Comparison of ENCODE assay signal across 27 cellular contexts in genomic region chr3:146177072-146177936, GRCh38. TPM values are rescaled to one million over a fixed set of nuclear protein-coding genes. Genes with fewer than 3 reads are reported as not detected.
DNase-seq lines count a peak whose midpoint lies in the region; ATAC-seq, FAIRE-seq and TF ChIP-seq lines count a peak whose summit lies in the region.
"Had no signal": no experiment of that assay in that cellular context is flagged by ENCODE, and none has a peak within 500 bp of the region (broad histone marks: within the 10 kb centered on the region; RNA-seq: fewer than 3 reads in every experiment).

No MANE protein-coding gene starts in this region.

- ATAC-seq in left cardiac atrium (peak; percentile 30 to 87), sciatic nerve (peak; percentile 90)
- ATAC-seq: activated CD8-positive, alpha-beta T cell treated with anti-CD3 and anti-CD28 coated beads, Interleukin-2, amount 10 ng/mL, durations not matched to agents 7 days and 5 days; gastrocnemius medialis; stimulated activated memory B cell treated with anti-CD40 and anti-IgM and Interleukin-4, amounts not matched to agents 10 μg/mL and 1 μg/mL and 100 μg/mL, for 72 hours had no signal

- 68 to 70% methylated on average over 5 of the region's 5 CpGs for WGBS in GM23248 (ENCODE audit: low coverage in 1 of 2, low lambda C conversion rate in 2 of 2, missing lambda C conversion rate in 2 of 2), 2 experiments

- DNase-seq in GM23248 (peak; percentile 19), bronchial epithelial cell (ENCODE audit: low read depth) (peak; percentile 64), left cardiac atrium (no peak), sciatic nerve (ENCODE audit: low spot score) (peak; percentile 67), NCI-H446 treated with DMSO at 0.1 percent for 48 hours (lab: John Stamatoyannopoulos, UW) (no peak), T-helper 1 cell (no peak), NCI-H226 (no peak), tibial artery (no peak)
- DNase-seq: activated CD4-positive, alpha-beta T cell treated with anti-CD3 and anti-CD28 coated beads for 1 hour; activated CD8-positive, alpha-beta T cell treated with anti-CD3 and anti-CD28 coated beads, Interleukin-2, amount 10 ng/mL, durations not matched to agents 7 days and 5 days; activated effector memory CD4-positive, alpha-beta T cell treated with anti-CD3 and anti-CD28 coated beads, Interleukin-2, amount 50 U/mL, for 16 hours; activated naive CD8-positive, alpha-beta T cell treated with anti-CD3 and anti-CD28 coated beads, Interleukin-2, amount 10 ng/mL, durations not matched to agents 7 days and 5 days; activated T-cell treated with anti-CD3 and anti-CD28 coated beads for 4 hours; CD4-positive, CD25-positive, alpha-beta regulatory T cell; DMS 273 treated with DMSO at 0.1 percent for 48 hours; erythroblast; gastrocnemius medialis; KBM-7; NCI-H1417 treated with DMSO at 0.1 percent for 48 hours; NCI-H2081 treated with DMSO at 0.1 percent for 48 hours; OCI-M1; SIG-M5; stimulated activated CD4-positive, alpha-beta T cell treated with anti-CD3 and anti-CD28 coated beads, Interleukin-2, amount 100 ng/mL, for 48 hours had no signal

- no peaks in the 10 kb centered on the region for H3K36me3 ChIP-seq in GM23248 (ENCODE audit: low read depth)
- no peaks in the 10 kb centered on the region for H3K36me3 ChIP-seq in bronchial epithelial cell (ENCODE audit: control insufficient read depth, insufficient read depth, low read length)
- H3K36me3 ChIP-seq in tibial artery: peaks cover 5 to 7% (median 6%) of the 10 kb centered on the region in 3 donors
- H3K36me3 ChIP-seq: gastrocnemius medialis, thoracic aorta had no signal

- no peak for TF ChIP-seq CTCF in bronchial epithelial cell (IDR thresholded peaks at IDR 0.05; ENCODE audit: insufficient read depth, low read length, severe bottlenecking)
- TF ChIP-seq CTCF in tibial artery (IDR thresholded peaks at IDR 0.05): no peak

- H3K9me3 ChIP-seq in GM23248 (ENCODE audit: low read depth) (no peaks in the 10 kb centered on the region), tibial artery (no peaks in the 10 kb centered on the region)
- H3K9me3 ChIP-seq: gastrocnemius medialis, thoracic aorta had no signal

- no peaks in the 10 kb centered on the region for H3K79me2 ChIP-seq in GM23248 (ENCODE audit: insufficient read depth)

- no peaks in the 10 kb centered on the region for H4K20me1 ChIP-seq in GM23248 (ENCODE audit: insufficient read depth)

- intact Hi-C loops in left cardiac atrium (cut with DNase I): no loop called here
- intact Hi-C loops in sciatic nerve (cut with DNase I): no loop called here
- intact Hi-C loops in tibial artery (cut with DNase I; ENCODE audit: low total_unique reads): no loop called here

- H3K4me1 ChIP-seq in GM23248 (ENCODE audit: insufficient read depth): peaks cover 6% of the 10 kb centered on the region
- peaks cover 0 to 7% (median 2%) of the 10 kb centered on the region in 4 donors for H3K4me1 ChIP-seq in tibial artery
- H3K4me1 ChIP-seq: gastrocnemius medialis had no signal

- H3K9ac ChIP-seq in GM23248: no peak overlapping the region

- no peaks in the 10 kb centered on the region for H3K9me2 ChIP-seq in GM23248 (ENCODE audit: insufficient read depth)

- H3K4me2 ChIP-seq in GM23248 (ENCODE audit: unreplicated experiment): no peak overlapping the region

- no peak overlapping the region for H2AFZ ChIP-seq in GM23248

- in situ Hi-C loops in GM23248 (cut with MboI): loop anchor here (10.0 kb wide), 1 partner anchor 113 kb away; no protein-coding TSS in a partner anchor

- H3K27me3 ChIP-seq in GM23248 (replicated peaks; ENCODE audit: insufficient read depth) (no peaks in the 10 kb centered on the region), bronchial epithelial cell (ENCODE audit: control insufficient read depth, insufficient read depth, low read length) (no peaks in the 10 kb centered on the region), tibial artery (no peaks in the 10 kb centered on the region)
- H3K27me3 ChIP-seq: gastrocnemius medialis had no signal

- no peak overlapping the region for H3K4me3 ChIP-seq in GM23248
- H3K4me3 ChIP-seq in bronchial epithelial cell (ENCODE audit: low read depth, low read length): no peak overlapping the region
- no peak overlapping the region for H3K4me3 ChIP-seq in tibial artery
- H3K4me3 ChIP-seq: gastrocnemius medialis, thoracic aorta had no signal

- FAIRE-seq in bronchial epithelial cell (lab: Jason Lieb, UNC): peak; percentile 36
- FAIRE-seq: GM19239, TTC549 had no signal

- H3K27ac ChIP-seq in GM23248 (no peak overlapping the region), tibial artery (no peak overlapping the region)
- H3K27ac ChIP-seq: gastrocnemius medialis, thoracic aorta had no signal

- peaks cover 5% of the 10 kb centered on the region; the same call in 1 of the 2 replicates for H3F3A ChIP-seq in GM23248 (ENCODE audit: insufficient read depth)

RNA-seq across cellular contexts. Expression of gene PLOD2, which starts 16.3 kb away (rescaled TPM):
- total RNA-seq in GM23248 (2014; rRNA removed; shearing (Covaris generic)): 306 and 330 TPM in 2 replicates
- 288 and 300 TPM in 2 replicates for polyA plus RNA-seq in GM23248 (2016; fragmentation: Nextera tagmentation; extraction: Ambion mirVana)
- total RNA-seq in bronchial epithelial cell: 36.6 and 45.3 TPM in 2 replicates
- total RNA-seq in left cardiac atrium: 10 to 100 TPM; 35.7 to 39.0 TPM
- total RNA-seq in sciatic nerve: 37.2 TPM
- polyA plus RNA-seq: CD4-positive, CD25-positive, alpha-beta regulatory T cell had no signal

Comparison
In these comparisons a context has a peak if more than half of its experiments do, and no peak if none do; other contexts are left out.
1. DNase-seq: peak in GM23248 (single experiment), bronchial epithelial cell (single experiment) and sciatic nerve (single experiment); none in left cardiac atrium (single experiment), NCI-H446 treated with DMSO at 0.1 percent for 48 hours (single experiment), T-helper 1 cell (0 of 5), NCI-H226 (single experiment) and tibial artery (0 of 2).